In the genomic region with DNA sequence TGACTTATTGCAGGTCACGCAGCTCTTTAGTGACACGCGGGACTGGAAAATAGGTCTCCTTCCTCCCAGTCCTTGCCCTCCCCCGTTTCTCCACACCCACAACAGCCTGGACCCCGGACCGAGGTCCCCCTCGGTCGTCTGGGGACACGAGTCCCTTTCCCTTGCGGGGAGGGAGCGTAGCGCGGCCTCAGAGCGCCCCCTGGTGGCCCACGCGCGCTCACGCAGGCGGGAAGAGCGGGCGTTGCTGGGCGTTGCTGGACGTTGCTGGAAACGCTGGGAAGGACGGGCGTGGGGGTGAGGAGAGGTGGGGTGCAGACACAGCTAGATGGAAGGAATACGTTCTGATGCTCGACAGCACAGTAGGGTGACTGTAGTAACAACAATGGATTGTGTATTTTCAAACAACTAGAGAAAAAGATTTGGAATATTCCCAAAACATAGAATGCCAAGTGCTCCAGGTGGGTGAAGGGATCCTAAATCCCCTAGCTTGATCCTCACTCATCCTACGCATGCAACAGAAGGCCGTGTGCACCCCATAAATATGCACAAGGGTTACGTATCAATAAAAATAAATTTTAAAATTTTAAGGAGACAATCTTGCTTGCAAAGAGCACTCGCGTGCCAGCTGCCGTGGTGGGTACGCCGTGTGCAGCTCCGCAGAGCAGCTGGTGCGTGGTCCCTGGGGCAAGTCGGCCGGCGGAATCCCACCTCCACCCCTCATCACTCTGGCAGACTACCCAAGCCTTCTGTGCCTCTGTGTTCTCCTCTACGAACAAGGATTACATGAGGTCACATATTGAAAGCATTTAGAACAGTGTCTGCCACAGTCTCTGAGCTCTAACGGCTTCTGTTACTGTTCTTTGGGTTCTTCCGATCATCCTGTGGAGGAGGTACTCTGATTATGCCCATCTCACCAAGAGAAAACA, we compare ENCODE assay signal across 1 cellular context.
A peak's percentile ranks its signal among the peaks of the same experiment; 100 is the strongest.
TF ChIP-seq lines count a peak whose summit lies in the region.

No MANE protein-coding gene starts in this region.

TF ChIP-seq in HepG2, 621 proteins besides CTCF, POLR2A, EP300 and RAD21 (continued from another document and continues in another):
- TF ChIP-seq, protein P1, sequence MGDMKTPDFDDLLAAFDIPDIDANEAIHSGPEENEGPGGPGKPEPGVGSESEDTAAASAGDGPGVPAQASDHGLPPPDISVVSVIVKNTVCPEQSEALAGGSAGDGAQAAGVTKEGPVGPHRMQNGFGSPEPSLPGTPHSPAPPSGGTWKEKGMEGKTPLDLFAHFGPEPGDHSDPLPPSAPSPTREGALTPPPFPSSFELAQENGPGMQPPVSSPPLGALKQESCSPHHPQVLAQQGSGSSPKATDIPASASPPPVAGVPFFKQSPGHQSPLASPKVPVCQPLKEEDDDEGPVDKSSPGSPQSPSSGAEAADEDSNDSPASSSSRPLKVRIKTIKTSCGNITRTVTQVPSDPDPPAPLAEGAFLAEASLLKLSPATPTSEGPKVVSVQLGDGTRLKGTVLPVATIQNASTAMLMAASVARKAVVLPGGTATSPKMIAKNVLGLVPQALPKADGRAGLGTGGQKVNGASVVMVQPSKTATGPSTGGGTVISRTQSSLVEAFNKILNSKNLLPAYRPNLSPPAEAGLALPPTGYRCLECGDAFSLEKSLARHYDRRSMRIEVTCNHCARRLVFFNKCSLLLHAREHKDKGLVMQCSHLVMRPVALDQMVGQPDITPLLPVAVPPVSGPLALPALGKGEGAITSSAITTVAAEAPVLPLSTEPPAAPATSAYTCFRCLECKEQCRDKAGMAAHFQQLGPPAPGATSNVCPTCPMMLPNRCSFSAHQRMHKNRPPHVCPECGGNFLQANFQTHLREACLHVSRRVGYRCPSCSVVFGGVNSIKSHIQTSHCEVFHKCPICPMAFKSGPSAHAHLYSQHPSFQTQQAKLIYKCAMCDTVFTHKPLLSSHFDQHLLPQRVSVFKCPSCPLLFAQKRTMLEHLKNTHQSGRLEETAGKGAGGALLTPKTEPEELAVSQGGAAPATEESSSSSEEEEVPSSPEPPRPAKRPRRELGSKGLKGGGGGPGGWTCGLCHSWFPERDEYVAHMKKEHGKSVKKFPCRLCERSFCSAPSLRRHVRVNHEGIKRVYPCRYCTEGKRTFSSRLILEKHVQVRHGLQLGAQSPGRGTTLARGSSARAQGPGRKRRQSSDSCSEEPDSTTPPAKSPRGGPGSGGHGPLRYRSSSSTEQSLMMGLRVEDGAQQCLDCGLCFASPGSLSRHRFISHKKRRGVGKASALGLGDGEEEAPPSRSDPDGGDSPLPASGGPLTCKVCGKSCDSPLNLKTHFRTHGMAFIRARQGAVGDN (CRISPR knock-in tag; IDR thresholded peaks at IDR 0.05) = peak; percentile 50
- peak; percentile 57; the same call in 1 of the 2 replicates for TF ChIP-seq GABPB1 (CRISPR knock-in tag; IDR thresholded peaks at IDR 0.05)
- 0 out of 2 replicates have a peak, but pooled peaks have one; percentile 28 for TF ChIP-seq ERF (CRISPR knock-in tag; IDR thresholded peaks at IDR 0.05)
- peak; percentile 89 for TF ChIP-seq RXRA (CRISPR knock-in tag; IDR thresholded peaks at IDR 0.05)
- TF ChIP-seq ZMAT3 (CRISPR knock-in tag; conservative IDR thresholded peaks at IDR 0.05) = no peak
- TF ChIP-seq GATAD1 (CRISPR knock-in tag; IDR thresholded peaks at IDR 0.05) = 0 out of 2 replicates have a peak, but pooled peaks have one; percentile 23
- 0 out of 2 replicates have a peak, but pooled peaks have one; percentile 30 for TF ChIP-seq THAP11 (CRISPR knock-in tag; IDR thresholded peaks at IDR 0.05)
- peak; percentile 73; the same call in 1 of the 2 replicates for TF ChIP-seq SMC3 (IDR thresholded peaks at IDR 0.05; ENCODE audit: low read length)
- peak; percentile 41; the same call in 1 of the 2 replicates for TF ChIP-seq HNF4A (CRISPR knock-in tag; IDR thresholded peaks at IDR 0.05)
- TF ChIP-seq NR1H2 (CRISPR knock-in tag; IDR thresholded peaks at IDR 0.05; ENCODE audit: borderline replicate concordance, low read depth) = no peak
- 0 out of 2 replicates have a peak, but pooled peaks have one; percentile 22 for TF ChIP-seq ARHGAP35 (CRISPR knock-in tag; IDR thresholded peaks at IDR 0.05; ENCODE audit: borderline replicate concordance)
- peak; percentile 25; the same call in 1 of the 2 replicates for TF ChIP-seq MYC (CRISPR knock-in tag; IDR thresholded peaks at IDR 0.05; ENCODE audit: borderline replicate concordance)
- peak; percentile 85 for TF ChIP-seq KDM2A (CRISPR knock-in tag; IDR thresholded peaks at IDR 0.05; ENCODE audit: borderline replicate concordance, low read depth)
- peak; percentile 63; the same call in 1 of the 2 replicates for TF ChIP-seq KDM3A (CRISPR knock-in tag; IDR thresholded peaks at IDR 0.05; ENCODE audit: low read depth)
- TF ChIP-seq, protein P2, sequence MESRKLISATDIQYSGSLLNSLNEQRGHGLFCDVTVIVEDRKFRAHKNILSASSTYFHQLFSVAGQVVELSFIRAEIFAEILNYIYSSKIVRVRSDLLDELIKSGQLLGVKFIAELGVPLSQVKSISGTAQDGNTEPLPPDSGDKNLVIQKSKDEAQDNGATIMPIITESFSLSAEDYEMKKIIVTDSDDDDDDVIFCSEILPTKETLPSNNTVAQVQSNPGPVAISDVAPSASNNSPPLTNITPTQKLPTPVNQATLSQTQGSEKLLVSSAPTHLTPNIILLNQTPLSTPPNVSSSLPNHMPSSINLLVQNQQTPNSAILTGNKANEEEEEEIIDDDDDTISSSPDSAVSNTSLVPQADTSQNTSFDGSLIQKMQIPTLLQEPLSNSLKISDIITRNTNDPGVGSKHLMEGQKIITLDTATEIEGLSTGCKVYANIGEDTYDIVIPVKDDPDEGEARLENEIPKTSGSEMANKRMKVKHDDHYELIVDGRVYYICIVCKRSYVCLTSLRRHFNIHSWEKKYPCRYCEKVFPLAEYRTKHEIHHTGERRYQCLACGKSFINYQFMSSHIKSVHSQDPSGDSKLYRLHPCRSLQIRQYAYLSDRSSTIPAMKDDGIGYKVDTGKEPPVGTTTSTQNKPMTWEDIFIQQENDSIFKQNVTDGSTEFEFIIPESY (CRISPR knock-in tag; IDR thresholded peaks at IDR 0.05) = peak; percentile 67
- TF ChIP-seq SOX5 (CRISPR knock-in tag; IDR thresholded peaks at IDR 0.05; ENCODE audit: borderline replicate concordance) = 0 out of 2 replicates have a peak, but pooled peaks have one; percentile 19
- peak; percentile 87 for TF ChIP-seq HNRNPK (IDR thresholded peaks at IDR 0.05; ENCODE audit: low read depth, low read length, poor library complexity, severe bottlenecking)
- TF ChIP-seq MAZ (IDR thresholded peaks at IDR 0.05; ENCODE audit: borderline replicate concordance, low read depth, low read length) = peak; percentile 15; the same call in 1 of the 2 replicates
- no peak for TF ChIP-seq MAZ (CRISPR knock-in tag; IDR thresholded peaks at IDR 0.05; ENCODE audit: low read depth)
- peak; percentile 43; the same call in 1 of the 2 replicates for TF ChIP-seq ZMYM4 (CRISPR knock-in tag; IDR thresholded peaks at IDR 0.05)
- no peak for TF ChIP-seq SP140L (CRISPR knock-in tag; IDR thresholded peaks at IDR 0.05; ENCODE audit: borderline replicate concordance)
- TF ChIP-seq, protein P3, sequence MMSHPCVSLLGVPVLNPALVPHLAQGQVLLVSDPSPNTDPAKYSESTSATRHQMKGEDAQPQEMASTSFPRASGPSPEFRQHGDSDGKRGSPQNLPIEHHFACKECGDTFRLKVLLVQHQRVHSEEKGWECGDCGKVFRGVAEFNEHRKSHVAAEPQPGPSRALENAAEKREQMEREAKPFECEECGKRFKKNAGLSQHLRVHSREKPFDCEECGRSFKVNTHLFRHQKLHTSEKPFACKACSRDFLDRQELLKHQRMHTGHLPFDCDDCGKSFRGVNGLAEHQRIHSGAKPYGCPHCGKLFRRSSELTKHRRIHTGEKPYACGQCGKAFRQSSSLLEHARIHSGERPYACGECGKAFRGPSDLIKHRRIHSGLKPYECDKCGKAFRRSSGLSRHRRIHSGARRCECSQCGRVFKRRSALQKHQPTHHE (CRISPR knock-in tag; IDR thresholded peaks at IDR 0.05; ENCODE audit: borderline replicate concordance) = no peak
- peak; percentile 74; the same call in 1 of the 2 replicates for TF ChIP-seq RXRB (CRISPR knock-in tag; IDR thresholded peaks at IDR 0.05; ENCODE audit: borderline replicate concordance)
- TF ChIP-seq ZNF619 (CRISPR knock-in tag; IDR thresholded peaks at IDR 0.05) = 0 out of 2 replicates have a peak, but pooled peaks have one; percentile 48
- 0 out of 2 replicates have a peak, but pooled peaks have one; percentile 33 for TF ChIP-seq BHLHE40 (IDR thresholded peaks at IDR 0.05; ENCODE audit: low read length)
- TF ChIP-seq SIX4 (CRISPR knock-in tag; IDR thresholded peaks at IDR 0.05) = no peak
- TF ChIP-seq, protein P4, sequence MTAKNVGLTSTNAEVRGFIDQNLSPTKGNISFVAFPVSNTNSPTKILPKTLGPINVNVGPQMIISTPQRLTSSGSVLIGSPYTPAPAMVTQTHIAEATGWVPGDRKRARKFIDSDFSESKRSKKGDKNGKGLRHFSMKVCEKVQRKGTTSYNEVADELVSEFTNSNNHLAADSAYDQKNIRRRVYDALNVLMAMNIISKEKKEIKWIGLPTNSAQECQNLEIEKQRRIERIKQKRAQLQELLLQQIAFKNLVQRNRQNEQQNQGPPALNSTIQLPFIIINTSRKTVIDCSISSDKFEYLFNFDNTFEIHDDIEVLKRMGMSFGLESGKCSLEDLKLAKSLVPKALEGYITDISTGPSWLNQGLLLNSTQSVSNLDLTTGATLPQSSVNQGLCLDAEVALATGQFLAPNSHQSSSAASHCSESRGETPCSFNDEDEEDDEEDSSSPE (CRISPR knock-in tag; IDR thresholded peaks at IDR 0.05) = 0 out of 2 replicates have a peak, but pooled peaks have one; percentile 58
- TF ChIP-seq KMT2A (CRISPR knock-in tag; IDR thresholded peaks at IDR 0.05) = no peak
- peak; percentile 37; the same call in 1 of the 2 replicates for TF ChIP-seq YEATS2 (CRISPR knock-in tag; IDR thresholded peaks at IDR 0.05; ENCODE audit: borderline replicate concordance)
- 0 out of 2 replicates have a peak, but pooled peaks have one; percentile 43 for TF ChIP-seq KDM4B (CRISPR knock-in tag; IDR thresholded peaks at IDR 0.05)
- TF ChIP-seq, protein P5, sequence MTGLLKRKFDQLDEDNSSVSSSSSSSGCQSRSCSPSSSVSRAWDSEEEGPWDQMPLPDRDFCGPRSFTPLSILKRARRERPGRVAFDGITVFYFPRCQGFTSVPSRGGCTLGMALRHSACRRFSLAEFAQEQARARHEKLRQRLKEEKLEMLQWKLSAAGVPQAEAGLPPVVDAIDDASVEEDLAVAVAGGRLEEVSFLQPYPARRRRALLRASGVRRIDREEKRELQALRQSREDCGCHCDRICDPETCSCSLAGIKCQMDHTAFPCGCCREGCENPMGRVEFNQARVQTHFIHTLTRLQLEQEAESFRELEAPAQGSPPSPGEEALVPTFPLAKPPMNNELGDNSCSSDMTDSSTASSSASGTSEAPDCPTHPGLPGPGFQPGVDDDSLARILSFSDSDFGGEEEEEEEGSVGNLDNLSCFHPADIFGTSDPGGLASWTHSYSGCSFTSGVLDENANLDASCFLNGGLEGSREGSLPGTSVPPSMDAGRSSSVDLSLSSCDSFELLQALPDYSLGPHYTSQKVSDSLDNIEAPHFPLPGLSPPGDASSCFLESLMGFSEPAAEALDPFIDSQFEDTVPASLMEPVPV (CRISPR knock-in tag; IDR thresholded peaks at IDR 0.05) = 0 out of 2 replicates have a peak, but pooled peaks have one; percentile 64
- no peak for TF ChIP-seq ZNF382 (CRISPR knock-in tag; IDR thresholded peaks at IDR 0.05; ENCODE audit: borderline replicate concordance)
- TF ChIP-seq, protein P6, sequence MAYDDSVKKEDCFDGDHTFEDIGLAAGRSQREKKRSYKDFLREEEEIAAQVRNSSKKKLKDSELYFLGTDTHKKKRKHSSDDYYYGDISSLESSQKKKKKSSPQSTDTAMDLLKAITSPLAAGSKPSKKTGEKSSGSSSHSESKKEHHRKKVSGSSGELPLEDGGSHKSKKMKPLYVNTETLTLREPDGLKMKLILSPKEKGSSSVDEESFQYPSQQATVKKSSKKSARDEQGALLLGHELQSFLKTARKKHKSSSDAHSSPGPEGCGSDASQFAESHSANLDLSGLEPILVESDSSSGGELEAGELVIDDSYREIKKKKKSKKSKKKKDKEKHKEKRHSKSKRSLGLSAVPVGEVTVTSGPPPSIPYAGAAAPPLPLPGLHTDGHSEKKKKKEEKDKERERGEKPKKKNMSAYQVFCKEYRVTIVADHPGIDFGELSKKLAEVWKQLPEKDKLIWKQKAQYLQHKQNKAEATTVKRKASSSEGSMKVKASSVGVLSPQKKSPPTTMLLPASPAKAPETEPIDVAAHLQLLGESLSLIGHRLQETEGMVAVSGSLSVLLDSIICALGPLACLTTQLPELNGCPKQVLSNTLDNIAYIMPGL (CRISPR knock-in tag; IDR thresholded peaks at IDR 0.05; ENCODE audit: borderline replicate concordance in 1 of 2, low read depth in 1 of 2) = peak; percentile 57 to 62; a peak in 2 of 4 replicates
- TF ChIP-seq GABPA (IDR thresholded peaks at IDR 0.05; ENCODE audit: low read depth, low read length) = no peak
- TF ChIP-seq GABPA (CRISPR knock-in tag; IDR thresholded peaks at IDR 0.05; ENCODE audit: low read depth) = 0 out of 2 replicates have a peak, but pooled peaks have one; percentile 23
- TF ChIP-seq, protein P7, sequence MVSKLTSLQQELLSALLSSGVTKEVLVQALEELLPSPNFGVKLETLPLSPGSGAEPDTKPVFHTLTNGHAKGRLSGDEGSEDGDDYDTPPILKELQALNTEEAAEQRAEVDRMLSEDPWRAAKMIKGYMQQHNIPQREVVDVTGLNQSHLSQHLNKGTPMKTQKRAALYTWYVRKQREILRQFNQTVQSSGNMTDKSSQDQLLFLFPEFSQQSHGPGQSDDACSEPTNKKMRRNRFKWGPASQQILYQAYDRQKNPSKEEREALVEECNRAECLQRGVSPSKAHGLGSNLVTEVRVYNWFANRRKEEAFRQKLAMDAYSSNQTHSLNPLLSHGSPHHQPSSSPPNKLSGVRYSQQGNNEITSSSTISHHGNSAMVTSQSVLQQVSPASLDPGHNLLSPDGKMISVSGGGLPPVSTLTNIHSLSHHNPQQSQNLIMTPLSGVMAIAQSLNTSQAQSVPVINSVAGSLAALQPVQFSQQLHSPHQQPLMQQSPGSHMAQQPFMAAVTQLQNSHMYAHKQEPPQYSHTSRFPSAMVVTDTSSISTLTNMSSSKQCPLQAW (CRISPR knock-in tag; IDR thresholded peaks at IDR 0.05) = peak; percentile 35; the same call in 1 of the 2 replicates
- TF ChIP-seq SALL1 (CRISPR knock-in tag; IDR thresholded peaks at IDR 0.05) = peak; percentile 66
- peak; percentile 63; the same call in 1 of the 2 replicates for TF ChIP-seq BORCS8-MEF2B (CRISPR knock-in tag; IDR thresholded peaks at IDR 0.05)
- TF ChIP-seq ZNF350 (CRISPR knock-in tag; IDR thresholded peaks at IDR 0.05; ENCODE audit: borderline replicate concordance, low read depth) = peak; percentile 58; the same call in 1 of the 2 replicates
- TF ChIP-seq PCBP1 (IDR thresholded peaks at IDR 0.05; ENCODE audit: borderline replicate concordance, low read depth, low read length) = peak; percentile 78; the same call in 1 of the 2 replicates
- TF ChIP-seq, protein P8, sequence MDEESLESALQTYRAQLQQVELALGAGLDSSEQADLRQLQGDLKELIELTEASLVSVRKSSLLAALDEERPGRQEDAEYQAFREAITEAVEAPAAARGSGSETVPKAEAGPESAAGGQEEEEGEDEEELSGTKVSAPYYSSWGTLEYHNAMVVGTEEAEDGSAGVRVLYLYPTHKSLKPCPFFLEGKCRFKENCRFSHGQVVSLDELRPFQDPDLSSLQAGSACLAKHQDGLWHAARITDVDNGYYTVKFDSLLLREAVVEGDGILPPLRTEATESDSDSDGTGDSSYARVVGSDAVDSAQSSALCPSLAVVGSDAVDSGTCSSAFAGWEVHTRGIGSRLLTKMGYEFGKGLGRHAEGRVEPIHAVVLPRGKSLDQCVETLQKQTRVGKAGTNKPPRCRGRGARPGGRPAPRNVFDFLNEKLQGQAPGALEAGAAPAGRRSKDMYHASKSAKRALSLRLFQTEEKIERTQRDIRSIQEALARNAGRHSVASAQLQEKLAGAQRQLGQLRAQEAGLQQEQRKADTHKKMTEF (CRISPR knock-in tag; IDR thresholded peaks at IDR 0.05) = 0 out of 2 replicates have a peak, but pooled peaks have one; percentile 26
- TF ChIP-seq SOX6 (IDR thresholded peaks at IDR 0.05) = no peak
- TF ChIP-seq SOX6 (CRISPR knock-in tag; IDR thresholded peaks at IDR 0.05) = 0 out of 2 replicates have a peak, but pooled peaks have one; percentile 13
